ENCODE assay signal across 22 cellular contexts in the genomic region with DNA sequence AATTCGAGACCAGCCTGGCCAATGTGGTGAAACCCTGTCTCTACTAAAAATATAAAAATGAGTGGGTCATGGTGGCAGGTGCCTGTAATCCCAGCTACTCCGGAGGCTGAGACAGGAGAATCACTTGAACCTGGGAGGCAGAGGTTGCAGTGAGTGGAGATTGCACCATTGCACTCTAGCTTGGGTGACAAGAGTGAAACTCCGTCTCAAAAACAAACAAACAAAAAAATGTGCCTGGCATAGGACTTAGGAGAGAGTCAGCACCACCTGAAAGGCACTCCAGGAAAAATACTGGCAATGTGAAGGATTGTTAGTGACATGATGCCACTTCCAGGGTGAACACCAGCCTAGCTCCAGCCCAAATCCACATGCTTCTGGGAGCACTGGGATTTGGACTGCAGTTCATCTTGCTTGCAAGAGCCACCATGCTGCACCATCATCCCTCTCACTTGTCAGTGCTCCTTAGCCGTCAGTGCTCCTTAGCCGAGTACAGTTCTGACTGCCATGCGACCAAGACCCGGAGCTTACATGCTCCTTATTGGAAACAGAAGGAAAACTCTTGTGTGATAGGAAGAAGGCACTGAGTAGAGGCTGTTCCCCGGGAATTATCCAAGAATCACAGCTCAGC.
"Had no signal": no experiment of that assay in that cellular context is flagged by ENCODE, and none has a peak within 500 bp of the region (broad histone marks: within the 10 kb centered on the region; RNA-seq: fewer than 3 reads in every experiment).

No MANE protein-coding gene starts in this region.

- H3K36me3 ChIP-seq: left ventricle myocardium inferior, pancreas, right atrium auricular region, thyroid gland had no signal

- H3K36me3 Mint-ChIP-seq: activated naive CD8-positive, alpha-beta T cell treated with anti-CD3 and anti-CD28 coated beads for 36 hours; natural killer cell treated with Interleukin-12 subunit alpha and Interleukin-12 subunit beta and Interleukin-15 and Interleukin-18, amount 100 ng/mL, for 72 hours had no signal

- H3K9me3 Mint-ChIP-seq: activated B cell treated with CpG ODN at 0.5 μM for 24 hours; activated naive CD8-positive, alpha-beta T cell treated with anti-CD3 and anti-CD28 coated beads for 36 hours; natural killer cell treated with Interleukin-12 subunit alpha and Interleukin-12 subunit beta and Interleukin-15 and Interleukin-18, amount 100 ng/mL, for 72 hours had no signal

- H3K27ac ChIP-seq: left ventricle myocardium inferior, pancreas, psoas muscle, right atrium auricular region had no signal

- H3K9me3 ChIP-seq: left ventricle myocardium inferior, pancreas, psoas muscle, right atrium auricular region, thyroid gland had no signal

- H3K27me3 Mint-ChIP-seq: activated B cell treated with CpG ODN at 0.5 μM for 24 hours; activated naive CD8-positive, alpha-beta T cell treated with anti-CD3 and anti-CD28 coated beads for 36 hours had no signal

- H3K27me3 ChIP-seq: pancreas, right atrium auricular region, thyroid gland had no signal

- H3K4me3 Mint-ChIP-seq: activated B cell treated with CpG ODN at 0.5 μM for 24 hours; activated CD4-positive, alpha-beta T cell treated with anti-CD3 and anti-CD28 coated beads for 36 hours; activated naive CD8-positive, alpha-beta T cell treated with anti-CD3 and anti-CD28 coated beads for 36 hours; natural killer cell treated with Interleukin-12 subunit alpha and Interleukin-12 subunit beta and Interleukin-15 and Interleukin-18, amount 100 ng/mL, for 72 hours had no signal

- DNase-seq: activated B cell treated with CpG ODN at 0.5 μM for 24 hours; activated CD4-positive, alpha-beta T cell treated with anti-CD3 and anti-CD28 coated beads for 36 hours; activated CD4-positive, alpha-beta T cell treated with anti-CD3 and anti-CD28 coated beads, Interleukin-2, amount 50 U/mL, for 4 hours; activated CD8-positive, alpha-beta memory T cell treated with anti-CD3 and anti-CD28 coated beads for 24 hours; activated CD8-positive, alpha-beta memory T cell treated with anti-CD3 and anti-CD28 coated beads, Interleukin-2, amount 50 U/mL, for 4 hours; activated naive CD4-positive, alpha-beta T cell treated with Interleukin-2 at 50 U/mL for 16 hours; activated naive CD8-positive, alpha-beta T cell treated with anti-CD3 and anti-CD28 coated beads for 36 hours; activated T-cell treated with anti-CD3 and anti-CD28 coated beads, Interleukin-2, amount 50 U/mL, for 48 hours; erythroblast; foreskin fibroblast; left ventricle myocardium inferior; mammary epithelial cell; pancreas; psoas muscle; stimulated activated CD4-positive, alpha-beta T cell treated with anti-CD3 and anti-CD28 coated beads, Interleukin-4, amount 100 ng/mL, for 4 hours; stimulated activated naive CD8-positive, alpha-beta T cell treated with anti-CD3 and anti-CD28 coated beads, Interleukin-15, Interleukin-2, amounts not matched to agents 100 U/mL and 50 U/mL, for 24 hours; T-helper 9 cell; thyroid gland had no signal

- H3K4me1 ChIP-seq: left ventricle myocardium inferior, pancreas, psoas muscle, right atrium auricular region had no signal

- H3K4me1 Mint-ChIP-seq: activated B cell treated with CpG ODN at 0.5 μM for 24 hours; activated CD4-positive, alpha-beta T cell treated with anti-CD3 and anti-CD28 coated beads for 36 hours; activated naive CD8-positive, alpha-beta T cell treated with anti-CD3 and anti-CD28 coated beads for 36 hours had no signal

- H3K4me3 ChIP-seq: left ventricle myocardium inferior, pancreas, psoas muscle, right atrium auricular region, thyroid gland had no signal

- FAIRE-seq: endometrium, pancreas, urothelium cell line had no signal

- ATAC-seq: activated CD4-positive, alpha-beta T cell treated with anti-CD3 and anti-CD28 coated beads for 36 hours; natural killer cell treated with Interleukin-12 subunit alpha and Interleukin-12 subunit beta and Interleukin-15 and Interleukin-18, amount 100 ng/mL, for 72 hours; pancreas; psoas muscle; stimulated activated naive CD8-positive, alpha-beta T cell treated with anti-CD3 and anti-CD28 coated beads, Interleukin-15, Interleukin-2, amounts not matched to agents 100 U/mL and 50 U/mL, for 24 hours had no signal

- H3K27ac Mint-ChIP-seq: activated B cell treated with CpG ODN at 0.5 μM for 24 hours; activated CD4-positive, alpha-beta T cell treated with anti-CD3 and anti-CD28 coated beads for 36 hours; activated naive CD8-positive, alpha-beta T cell treated with anti-CD3 and anti-CD28 coated beads for 36 hours; natural killer cell treated with Interleukin-12 subunit alpha and Interleukin-12 subunit beta and Interleukin-15 and Interleukin-18, amount 100 ng/mL, for 72 hours had no signal
